Comparison of ENCODE assay signal across 6 cellular contexts in genomic region chr16:3458852-3459361, GRCh38. TPM values are rescaled to one million over a fixed set of nuclear protein-coding genes. Genes with fewer than 3 reads are reported as not detected.
DNase-seq lines count a peak whose midpoint lies in the region; ATAC-seq and FAIRE-seq lines count a peak whose summit lies in the region.

No MANE protein-coding gene starts in this region.

- H3K9ac ChIP-seq in SK-N-MC (ENCODE audit: insufficient read length): peak overlapping the region; percentile 89

- 6% methylated on average over 10 of the region's 10 CpGs for WGBS in urinary bladder

- DNase-seq in SK-N-MC (ENCODE audit: low read depth, low spot score) (no peak), HTR-8/SVneo (ENCODE audit: insufficient read length, low spot score) (no peak)

- H3K4me1 ChIP-seq in urinary bladder (ENCODE audit: insufficient read depth): no peaks in the 10 kb centered on the region

- H3K27ac ChIP-seq in SK-N-MC: peak overlapping the region; percentile 9
- H3K27ac ChIP-seq in urinary bladder (ENCODE audit: low read depth): peak overlapping the region; percentile 88

- ATAC-seq in GM19452 (IDR thresholded peaks at IDR 0.05; ENCODE audit: unreplicated experiment) (peak; percentile 47), HG02588 (IDR thresholded peaks at IDR 0.05; ENCODE audit: unreplicated experiment) (no peak)

- H3K36me3 ChIP-seq in SK-N-MC (ENCODE audit: insufficient read depth, low read length) (0 out of 2 replicates have a peak, but pooled peaks cover 3% of the 10 kb centered on the region), urinary bladder (ENCODE audit: insufficient read depth) (no peaks in the 10 kb centered on the region)

- FAIRE-seq in islet of Langerhans (lab: Jason Lieb, UNC) (peak; percentile 92), HTR-8/SVneo (lab: Jason Lieb, UNC) (no peak)

- H3K9me3 ChIP-seq in SK-N-MC (ENCODE audit: low read depth, low read length): no peaks in the 10 kb centered on the region

- H3K4me3 ChIP-seq in SK-N-MC: peak overlapping the region; percentile 85
- H3K4me3 ChIP-seq in urinary bladder (ENCODE audit: low read depth, low read length): peak overlapping the region; percentile 98

RNA-seq across cellular contexts. Expression of gene NAA60, which starts 15.4 kb away (rescaled TPM):
- total RNA-seq in urinary bladder: 15.8 TPM
- polyA plus RNA-seq in urinary bladder: 47.1 TPM

RNA-seq across cellular contexts. Expression of gene ZNF597, which starts 15.6 kb away (rescaled TPM):
- 4.1 TPM for total RNA-seq in urinary bladder
- polyA plus RNA-seq in urinary bladder: 1.9 TPM

RNA-seq across cellular contexts. Expression of gene C16orf90, which starts 36.4 kb away (rescaled TPM):
- not detected for total RNA-seq in urinary bladder
- not detected for polyA plus RNA-seq in urinary bladder

RNA-seq across cellular contexts. Expression of gene CLUAP1, which starts 41.9 kb away (rescaled TPM):
- total RNA-seq in urinary bladder: 25.7 TPM
- 26.0 TPM for polyA plus RNA-seq in urinary bladder

RNA-seq across cellular contexts. Expression of gene ZNF174, which starts 57.9 kb away (rescaled TPM):
- 5.9 TPM for total RNA-seq in urinary bladder
- polyA plus RNA-seq in urinary bladder: 15.9 TPM
